Comparison of ENCODE assay signal across 8 cellular contexts in genomic region chr14:77027538-77028383, GRCh38. TPM values are rescaled to one million over a fixed set of nuclear protein-coding genes. Genes with fewer than 3 reads are reported as not detected.
DNase-seq lines count a peak whose midpoint lies in the region; ATAC-seq and TF ChIP-seq lines count a peak whose summit lies in the region.

No MANE protein-coding gene starts in this region.

- TF ChIP-seq POLR2A in NB4 (IDR thresholded peaks at IDR 0.05; ENCODE audit: extremely low read depth, insufficient read length) = no peak

- no peaks in the 10 kb centered on the region for H3K27me3 Mint-ChIP-seq in activated CD4-positive, alpha-beta memory T cell treated with anti-CD3 and anti-CD28 coated beads for 36 hours
- no peaks in the 10 kb centered on the region for H3K27me3 Mint-ChIP-seq in memory B cell

- H3K36me3 Mint-ChIP-seq in activated CD4-positive, alpha-beta memory T cell treated with anti-CD3 and anti-CD28 coated beads for 36 hours = peaks cover 28% of the 10 kb centered on the region
- peaks cover 7% of the 10 kb centered on the region for H3K36me3 Mint-ChIP-seq in memory B cell
- H3K36me3 Mint-ChIP-seq in stimulated activated effector memory CD8-positive, alpha-beta T cell treated with anti-CD3 and anti-CD28 coated beads, Interleukin-12 subunit alpha, Interleukin-12 subunit beta, amount 100 ng/mL, for 72 hours = peaks cover 43% of the 10 kb centered on the region

- intact Hi-C loops in activated CD4-positive, alpha-beta memory T cell treated with anti-CD3 and anti-CD28 coated beads for 36 hours (cut with micrococcal nuclease) = loop anchor here (1.0 kb wide), 3 partner anchors 13 to 71 kb away; no protein-coding TSS in a partner anchor

- peak overlapping the region; percentile 82 for H3K4me3 Mint-ChIP-seq in activated CD4-positive, alpha-beta memory T cell treated with anti-CD3 and anti-CD28 coated beads for 36 hours
- H3K4me3 Mint-ChIP-seq in memory B cell = peak overlapping the region; percentile 85
- peak overlapping the region; percentile 86 for H3K4me3 Mint-ChIP-seq in stimulated activated effector memory CD8-positive, alpha-beta T cell treated with anti-CD3 and anti-CD28 coated beads, Interleukin-12 subunit alpha, Interleukin-12 subunit beta, amount 100 ng/mL, for 72 hours

- peak overlapping the region; percentile 97 for H3K27ac Mint-ChIP-seq in activated CD4-positive, alpha-beta memory T cell treated with anti-CD3 and anti-CD28 coated beads for 36 hours
- peak overlapping the region; percentile 97 for H3K27ac Mint-ChIP-seq in memory B cell
- H3K27ac Mint-ChIP-seq in stimulated activated effector memory CD8-positive, alpha-beta T cell treated with anti-CD3 and anti-CD28 coated beads, Interleukin-12 subunit alpha, Interleukin-12 subunit beta, amount 100 ng/mL, for 72 hours = peak overlapping the region; percentile 93

- peak; percentile 35 for DNase-seq in NCI-H510A (lab: John Stamatoyannopoulos, UW)
- no peak for DNase-seq in NCI-H510A treated with DMSO at 0.1 percent for 48 hours (lab: John Stamatoyannopoulos, UW)
- peak; percentile 83 for DNase-seq in NB4 (ENCODE audit: low read depth)
- DNase-seq in activated CD4-positive, alpha-beta memory T cell treated with anti-CD3 and anti-CD28 coated beads for 36 hours = peak; percentile 76
- DNase-seq in effector CD8-positive, alpha-beta T cell (lab: John Stamatoyannopoulos, UW) = peak; percentile 53
- peak; percentile 57 to 77 for DNase-seq in memory B cell (ENCODE audit: low spot score in 2 of 2)
- DNase-seq in stimulated activated effector memory CD8-positive, alpha-beta T cell treated with anti-CD3 and anti-CD28 coated beads, Interleukin-12 subunit alpha, Interleukin-12 subunit beta, amount 100 ng/mL, for 72 hours (ENCODE audit: low spot score in 2 of 2) = peak; percentile 54 to 88

- peaks cover 59% of the 10 kb centered on the region for H3K4me1 Mint-ChIP-seq in activated CD4-positive, alpha-beta memory T cell treated with anti-CD3 and anti-CD28 coated beads for 36 hours (ENCODE audit: low read depth)
- H3K4me1 Mint-ChIP-seq in memory B cell = peaks cover 23% of the 10 kb centered on the region
- peaks cover 57% of the 10 kb centered on the region for H3K4me1 Mint-ChIP-seq in stimulated activated effector memory CD8-positive, alpha-beta T cell treated with anti-CD3 and anti-CD28 coated beads, Interleukin-12 subunit alpha, Interleukin-12 subunit beta, amount 100 ng/mL, for 72 hours

- peak overlapping the region; percentile 62 for H3K4me3 ChIP-seq in NB4 (ENCODE audit: low read depth, low read length)

- peak; percentile 28 for ATAC-seq in HG02588 (IDR thresholded peaks at IDR 0.05; ENCODE audit: unreplicated experiment)
- ATAC-seq in memory B cell (ENCODE audit: low read depth) = peak; percentile 33
- ATAC-seq in stimulated activated effector memory CD8-positive, alpha-beta T cell treated with anti-CD3 and anti-CD28 coated beads, Interleukin-12 subunit alpha, Interleukin-12 subunit beta, amount 100 ng/mL, for 72 hours = peak; percentile 42

- POLR2A ChIA-PET in activated CD4-positive, alpha-beta memory T cell treated with anti-CD3 and anti-CD28 coated beads for 36 hours (lab: Charles Lee) = interaction anchor here (0.6 to 4.8 kb wide), 13 partner anchors 10 to 862 kb away, joined by 3 to 24 read pairs (median 4); no protein-coding TSS in a partner anchor

- no peaks in the 10 kb centered on the region for H3K9me3 Mint-ChIP-seq in activated CD4-positive, alpha-beta memory T cell treated with anti-CD3 and anti-CD28 coated beads for 36 hours
- no peaks in the 10 kb centered on the region for H3K9me3 Mint-ChIP-seq in memory B cell
- no peaks in the 10 kb centered on the region for H3K9me3 Mint-ChIP-seq in stimulated activated effector memory CD8-positive, alpha-beta T cell treated with anti-CD3 and anti-CD28 coated beads, Interleukin-12 subunit alpha, Interleukin-12 subunit beta, amount 100 ng/mL, for 72 hours

- CTCF ChIA-PET in activated CD4-positive, alpha-beta memory T cell treated with anti-CD3 and anti-CD28 coated beads for 36 hours (lab: Charles Lee) = interaction anchor here (0.7 to 3.9 kb wide), 11 partner anchors 10 to 151 kb away, joined by 3 to 22 read pairs (median 5); no protein-coding TSS in a partner anchor

- TF ChIP-seq CTCF in NB4 (IDR thresholded peaks at IDR 0.05; ENCODE audit: low read depth, low read length) = peak; percentile 10

RNA-seq across cellular contexts. Expression of gene IRF2BPL, which starts 0.7 kb away (rescaled TPM):
- 10 to 100 TPM; 38.5 to 41.1 TPM for total RNA-seq in activated CD4-positive, alpha-beta memory T cell treated with anti-CD3 and anti-CD28 coated beads for 36 hours
